9 cellular contexts compared by ENCODE assay signal in the genomic region with DNA sequence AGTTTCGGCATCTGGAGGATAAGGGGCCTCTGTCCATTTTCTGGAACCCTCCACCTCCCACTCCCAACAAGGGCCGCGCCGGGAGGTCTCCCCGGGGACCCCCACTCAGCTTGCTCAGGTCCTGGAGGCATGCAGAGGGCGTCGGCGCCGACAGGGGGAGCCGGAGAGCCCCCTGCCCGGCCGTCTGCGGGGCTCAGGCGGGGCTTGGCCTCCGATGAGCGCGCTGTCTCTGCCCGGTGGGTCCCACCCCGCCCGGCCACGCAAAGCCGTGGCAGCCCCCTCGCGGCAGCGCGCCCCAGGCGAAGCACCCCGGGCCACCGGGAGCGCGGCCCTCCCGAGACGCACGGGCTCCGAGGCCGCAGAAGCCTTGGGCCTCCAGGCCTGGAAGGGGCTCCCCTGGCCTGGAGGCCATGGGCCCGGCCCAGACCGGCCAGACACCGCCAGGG.
DNase-seq lines count a peak whose midpoint lies in the region; ATAC-seq, FAIRE-seq and TF ChIP-seq lines count a peak whose summit lies in the region.
"Had no signal": no experiment of that assay in that cellular context is flagged by ENCODE, and none has a peak within 500 bp of the region (broad histone marks: within the 10 kb centered on the region; RNA-seq: fewer than 3 reads in every experiment).

No MANE protein-coding gene starts in this region.

- FAIRE-seq in D721Med (lab: Jason Lieb, UNC), result no peak
- FAIRE-seq: colon had no signal

- H3K4me1 ChIP-seq in HUES48 (ENCODE audit: control insufficient read depth, insufficient read depth, low read length) (peaks cover 23% of the 10 kb centered on the region), endodermal cell (ENCODE audit: control insufficient read depth, insufficient read depth, low read length) (peaks cover 6% of the 10 kb centered on the region)

- H3K27me3 ChIP-seq in HUES48 (ENCODE audit: control insufficient read depth, insufficient read depth, low read length) (peaks cover 66% of the 10 kb centered on the region), endodermal cell (ENCODE audit: control insufficient read depth, insufficient read depth, low read length, poor library complexity, severe bottlenecking) (peaks cover 85% of the 10 kb centered on the region)

- no peaks in the 10 kb centered on the region for H3K36me3 Mint-ChIP-seq in endodermal cell (ENCODE audit: low read depth)
- H3K36me3 Mint-ChIP-seq in nephron (ENCODE audit: low read depth), result no peaks in the 10 kb centered on the region

- DNase-seq in D721Med (ENCODE audit: insufficient read length, low spot score), result no peak
- DNase-seq in endodermal cell, result peak; percentile 85
- DNase-seq in DMS114 treated with DMSO at 0.1 percent for 48 hours (lab: John Stamatoyannopoulos, UW; ENCODE audit: unreplicated experiment), result no peak
- DNase-seq in NCI-H1048 (lab: John Stamatoyannopoulos, UW), result no peak

- 3 to 7% methylated on average over 8 to 39 of the region's 39 CpGs for WGBS in endodermal cell (ENCODE audit: insufficient coverage in 1 of 2, insufficient read length in 1 of 2), 2 experiments

- H3K9me3 Mint-ChIP-seq in endodermal cell (no peaks in the 10 kb centered on the region), nephron (no peaks in the 10 kb centered on the region)

- ATAC-seq in HG02870 (IDR thresholded peaks at IDR 0.05; ENCODE audit: unreplicated experiment) (no peak), HG03469 (IDR thresholded peaks at IDR 0.05; ENCODE audit: unreplicated experiment) (no peak)

- H3K4me3 Mint-ChIP-seq in endodermal cell, result no peak overlapping the region
- no peak overlapping the region for H3K4me3 Mint-ChIP-seq in nephron

- H3K4me3 ChIP-seq in HUES48 (ENCODE audit: low read depth, low read length) (peak overlapping the region; percentile 56), endodermal cell (ENCODE audit: low read length) (no peak overlapping the region)

- H3K27ac ChIP-seq in HUES48 (ENCODE audit: low read depth, low read length) (no peak overlapping the region), endodermal cell (ENCODE audit: low read depth, low read length) (no peak overlapping the region)

- peak; percentile 52 for TF ChIP-seq CTCF in D721Med (IDR thresholded peaks at IDR 0.05; ENCODE audit: insufficient read depth, missing control alignments)
- peak; percentile 96 for TF ChIP-seq CTCF in endodermal cell (conservative IDR thresholded peaks at IDR 0.05)
- peak; percentile 75 to 83 (median 79) for TF ChIP-seq CTCF in nephron (IDR thresholded peaks at IDR 0.05; ENCODE audit: unreplicated experiment in 3 of 3)

- H3K9me3 ChIP-seq in HUES48 (ENCODE audit: control insufficient read depth, insufficient read depth, low read length), result no peaks in the 10 kb centered on the region
- H3K9me3 ChIP-seq in endodermal cell (ENCODE audit: control insufficient read depth, low read length), result no peaks in the 10 kb centered on the region

- H3K27me3 Mint-ChIP-seq in endodermal cell (ENCODE audit: insufficient read depth), result peaks cover 68% of the 10 kb centered on the region
- peaks cover 83% of the 10 kb centered on the region for H3K27me3 Mint-ChIP-seq in nephron (ENCODE audit: low read depth)

- H3K36me3 ChIP-seq in HUES48 (ENCODE audit: control insufficient read depth, insufficient read depth, low read length) (no peaks in the 10 kb centered on the region), endodermal cell (ENCODE audit: control insufficient read depth, insufficient read depth, low read length) (no peaks in the 10 kb centered on the region)

- no peak overlapping the region for H3K9ac ChIP-seq in HUES48 (ENCODE audit: low read depth, low read length)
- no peak overlapping the region for H3K9ac ChIP-seq in endodermal cell (ENCODE audit: extremely low read depth, low read length, poor library complexity, severe bottlenecking)

- H3K4me1 Mint-ChIP-seq in endodermal cell (peaks cover 39% of the 10 kb centered on the region), nephron (peaks cover 19% of the 10 kb centered on the region)

- H3K27ac Mint-ChIP-seq in endodermal cell (no peak overlapping the region), nephron (no peak overlapping the region)
